ENCODE assay signal across 13 cellular contexts in the genomic region with DNA sequence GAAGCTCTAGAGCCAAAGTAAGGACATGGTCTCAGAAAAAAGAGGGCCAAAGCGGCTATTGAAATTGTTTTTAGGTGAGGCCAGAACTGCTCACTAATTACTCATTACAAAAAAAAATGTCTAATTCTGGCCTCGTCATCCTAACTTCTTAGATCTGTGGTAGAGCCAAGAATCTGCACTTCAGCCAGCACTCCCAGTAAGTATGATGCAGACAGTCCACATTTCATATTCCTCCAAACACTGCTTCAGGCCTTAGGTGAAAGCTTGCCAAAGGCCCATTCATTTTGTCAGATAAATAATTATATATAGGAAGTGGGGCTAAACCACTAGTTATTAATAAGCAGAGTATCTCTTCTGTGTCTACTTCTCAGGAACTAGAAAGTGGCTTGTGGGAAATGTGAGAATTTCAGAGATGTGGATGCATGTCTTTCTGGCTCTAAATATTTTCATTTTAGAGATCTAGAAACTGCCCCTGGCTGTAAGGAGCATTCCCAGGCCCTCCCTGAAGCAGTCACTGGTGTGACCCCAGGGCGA.
DNase-seq lines count a peak whose midpoint lies in the region; ATAC-seq and TF ChIP-seq lines count a peak whose summit lies in the region.
"Had no signal": no experiment of that assay in that cellular context is flagged by ENCODE, and none has a peak within 500 bp of the region (broad histone marks: within the 10 kb centered on the region; RNA-seq: fewer than 3 reads in every experiment).

No MANE protein-coding gene starts in this region.

- intact Hi-C loops in cardiac septum (cut with DNase I): no loop called here

- no peaks in the 10 kb centered on the region for H3K36me3 Mint-ChIP-seq in stimulated activated memory B cell treated with anti-CD40 and anti-IgM and Interleukin-4, amounts not matched to agents 10 μg/mL and 1 μg/mL and 100 μg/mL, for 72 hours
- H3K36me3 Mint-ChIP-seq: CD4-positive, CD25-positive, alpha-beta regulatory T cell had no signal

- DNase-seq in AG08396 (ENCODE audit: low spot score): peak; percentile 16
- DNase-seq in HCEC 1CT: peak; percentile 32
- peak; percentile 43 for DNase-seq in astrocyte of the cerebellum (ENCODE audit: low read depth)
- DNase-seq in cardiac septum (ENCODE audit: low spot score): no peak
- no peak for DNase-seq in NCI-H446 (lab: John Stamatoyannopoulos, UW)
- DNase-seq: CD4-positive, CD25-positive, alpha-beta regulatory T cell; DMS53; HFFc6 had no signal

- H3K4me3 ChIP-seq in astrocyte of the cerebellum (ENCODE audit: low read depth, low read length): no peak overlapping the region
- H3K4me3 ChIP-seq: BLaER1 treated with 17β-estradiol and CSF1 and Interleukin-3, amounts not matched to agents 10 nM and 100 nM; HAP-1 had no signal

- no peak overlapping the region for H3K4me3 Mint-ChIP-seq in stimulated activated memory B cell treated with anti-CD40 and anti-IgM and Interleukin-4, amounts not matched to agents 10 μg/mL and 1 μg/mL and 100 μg/mL, for 72 hours
- H3K4me3 Mint-ChIP-seq: CD4-positive, CD25-positive, alpha-beta regulatory T cell; HFFc6 had no signal

- peak overlapping the region; percentile 69 for H3K27ac Mint-ChIP-seq in stimulated activated memory B cell treated with anti-CD40 and anti-IgM and Interleukin-4, amounts not matched to agents 10 μg/mL and 1 μg/mL and 100 μg/mL, for 72 hours
- H3K27ac Mint-ChIP-seq: CD4-positive, CD25-positive, alpha-beta regulatory T cell; HFFc6 had no signal

- TF ChIP-seq CTCF in astrocyte of the cerebellum (IDR thresholded peaks at IDR 0.05; ENCODE audit: low read depth, low read length, missing control alignments): no peak

- in situ Hi-C loops in astrocyte of the cerebellum (cut with HindIII; ENCODE audit: low sequenced_read_pairs): no loop called here

- H3K27me3 Mint-ChIP-seq in stimulated activated memory B cell treated with anti-CD40 and anti-IgM and Interleukin-4, amounts not matched to agents 10 μg/mL and 1 μg/mL and 100 μg/mL, for 72 hours: no peaks in the 10 kb centered on the region
- H3K27me3 Mint-ChIP-seq: CD4-positive, CD25-positive, alpha-beta regulatory T cell had no signal

- ATAC-seq in stimulated activated memory B cell treated with anti-CD40 and anti-IgM and Interleukin-4, amounts not matched to agents 10 μg/mL and 1 μg/mL and 100 μg/mL, for 72 hours: no peak
- ATAC-seq in HG02571 (IDR thresholded peaks at IDR 0.05; ENCODE audit: unreplicated experiment): no peak
- ATAC-seq: HepG2 had no signal

- no peaks in the 10 kb centered on the region for H3K9me3 Mint-ChIP-seq in stimulated activated memory B cell treated with anti-CD40 and anti-IgM and Interleukin-4, amounts not matched to agents 10 μg/mL and 1 μg/mL and 100 μg/mL, for 72 hours
- H3K9me3 Mint-ChIP-seq: HFFc6 had no signal

- H3K4me1 Mint-ChIP-seq in stimulated activated memory B cell treated with anti-CD40 and anti-IgM and Interleukin-4, amounts not matched to agents 10 μg/mL and 1 μg/mL and 100 μg/mL, for 72 hours: peaks cover 27% of the 10 kb centered on the region
- H3K4me1 Mint-ChIP-seq: CD4-positive, CD25-positive, alpha-beta regulatory T cell had no signal

Comparison
In these comparisons a context has a peak if more than half of its experiments do, and no peak if none do; other contexts are left out.
1. DNase-seq: peak in AG08396 (single experiment), HCEC 1CT (single experiment) and astrocyte of the cerebellum (single experiment); none in cardiac septum (single experiment) and NCI-H446 (0 of 2).